Comparison of ENCODE assay signal across 8 cellular contexts in genomic region chr2:148552675-148553331, GRCh38.
A peak's percentile ranks its signal among the peaks of the same experiment; 100 is the strongest.
DNase-seq lines count a peak whose midpoint lies in the region; FAIRE-seq and TF ChIP-seq lines count a peak whose summit lies in the region.

No MANE protein-coding gene starts in this region.

- POLR2A ChIA-PET in A673 (lab: Charles Lee; ENCODE audit: low non-redundant PET) = no interaction called here

- peaks cover 9% of the 10 kb centered on the region for H3K9me3 Mint-ChIP-seq in activated CD4-positive, alpha-beta T cell treated with anti-CD3 and anti-CD28 coated beads, Interleukin-2, amount 10 ng/mL, durations not matched to agents 24 days and 14 days
- no peaks in the 10 kb centered on the region for H3K9me3 Mint-ChIP-seq in mesothelial cell of epicardium

- peaks cover 6% of the 10 kb centered on the region for H3K4me1 Mint-ChIP-seq in activated CD4-positive, alpha-beta T cell treated with anti-CD3 and anti-CD28 coated beads, Interleukin-2, amount 10 ng/mL, durations not matched to agents 24 days and 14 days
- H3K4me1 Mint-ChIP-seq in mesothelial cell of epicardium = peaks cover 3% of the 10 kb centered on the region

- H3K27ac Mint-ChIP-seq in activated CD4-positive, alpha-beta T cell treated with anti-CD3 and anti-CD28 coated beads, Interleukin-2, amount 10 ng/mL, durations not matched to agents 24 days and 14 days = no peak overlapping the region
- no peak overlapping the region for H3K27ac Mint-ChIP-seq in mesothelial cell of epicardium

- DNase-seq in A673 (ENCODE audit: low spot score) (no peak), GM13977 (ENCODE audit: low spot score) (peak; percentile 34), MG63 (no peak), lung microvascular endothelial cell (ENCODE audit: low read depth in 2 of 2) (peak; percentile 21 to 34), T1000 (lab: John Stamatoyannopoulos, UW) (no peak), HTR-8/SVneo (ENCODE audit: insufficient read length, low spot score) (no peak), mesothelial cell of epicardium (ENCODE audit: low spot score in 2 of 2, unreplicated experiment in 2 of 2) (no peak)
- DNase-seq in activated CD4-positive, alpha-beta T cell treated with anti-CD3 and anti-CD28 coated beads, Interleukin-2, amount 10 ng/mL, durations not matched to agents 24 days and 14 days = peak; percentile 88

- no peaks in the 10 kb centered on the region for H3K27me3 ChIP-seq in A673 (replicated peaks; ENCODE audit: insufficient read depth, low read depth, low read length, poor library complexity)
- H3K27me3 ChIP-seq in MG63 = no peaks in the 10 kb centered on the region

- CTCF ChIA-PET in A673 (lab: Charles Lee) = no interaction called here

- intact Hi-C loops in A673 (cut with micrococcal nuclease; ENCODE audit: unreplicated experiment) = no loop called here
- intact Hi-C loops in activated CD4-positive, alpha-beta T cell treated with anti-CD3 and anti-CD28 coated beads, Interleukin-2, amount 10 ng/mL, durations not matched to agents 24 days and 14 days (cut with micrococcal nuclease) = loop anchor here (1.0 to 2.0 kb wide), 2 partner anchors 28 to 50 kb away; no protein-coding TSS in a partner anchor

- no peaks in the 10 kb centered on the region for H3K36me3 Mint-ChIP-seq in activated CD4-positive, alpha-beta T cell treated with anti-CD3 and anti-CD28 coated beads, Interleukin-2, amount 10 ng/mL, durations not matched to agents 24 days and 14 days (ENCODE audit: low read depth)
- no peaks in the 10 kb centered on the region for H3K36me3 Mint-ChIP-seq in mesothelial cell of epicardium

- H3K4me1 ChIP-seq in A673 (ENCODE audit: insufficient read depth, low read length, poor library complexity, severe bottlenecking) = no peaks in the 10 kb centered on the region

- TF ChIP-seq CTCF in A673 (conservative IDR thresholded peaks at IDR 0.05; ENCODE audit: low read depth, low read length) (no peak), GM13977 (IDR thresholded peaks at IDR 0.05; ENCODE audit: extremely low read depth, insufficient read depth, missing control alignments) (no peak), mesothelial cell of epicardium (IDR thresholded peaks at IDR 0.05; ENCODE audit: unreplicated experiment) (no peak)

- BruUV-seq in A673 (replicated peaks; lab: Mats Ljungman, UMichigan) = no TSS peak

- H3K9me3 ChIP-seq in A673 (ENCODE audit: low read depth, low read length, poor library complexity, severe bottlenecking) (no peaks in the 10 kb centered on the region), MG63 (no peaks in the 10 kb centered on the region)

- no peak overlapping the region for H3K27ac ChIP-seq in A673 (ENCODE audit: low read depth, low read length, poor library complexity, severe bottlenecking)

- no peak for FAIRE-seq in HTR-8/SVneo (lab: Jason Lieb, UNC)

- H3K4me3 ChIP-seq in A673 (ENCODE audit: low read depth, low read length, poor library complexity, severe bottlenecking) = peak overlapping the region; percentile 4
- peak overlapping the region; percentile 50 for H3K4me3 ChIP-seq in MG63

- H3K27me3 Mint-ChIP-seq in activated CD4-positive, alpha-beta T cell treated with anti-CD3 and anti-CD28 coated beads, Interleukin-2, amount 10 ng/mL, durations not matched to agents 24 days and 14 days = no peaks in the 10 kb centered on the region
- no peaks in the 10 kb centered on the region for H3K27me3 Mint-ChIP-seq in mesothelial cell of epicardium (ENCODE audit: low read depth)

- H3K4me3 Mint-ChIP-seq in activated CD4-positive, alpha-beta T cell treated with anti-CD3 and anti-CD28 coated beads, Interleukin-2, amount 10 ng/mL, durations not matched to agents 24 days and 14 days = no peak overlapping the region
- H3K4me3 Mint-ChIP-seq in mesothelial cell of epicardium = no peak overlapping the region

- H3K36me3 ChIP-seq in A673 (ENCODE audit: insufficient read depth, low read length, poor library complexity, severe bottlenecking) = no peaks in the 10 kb centered on the region
- no peaks in the 10 kb centered on the region for H3K36me3 ChIP-seq in MG63

- in situ Hi-C loops in GM13977 (cut with MboI; ENCODE audit: low pct_unique_long_range_greater_than_20kb, low sequenced_read_pairs, unreplicated experiment) = no loop called here

Comparison
In these comparisons a context has a peak if more than half of its experiments do, and no peak if none do; other contexts are left out.
1. DNase-seq: peak in GM13977 (single experiment), activated CD4-positive, alpha-beta T cell treated with anti-CD3 and anti-CD28 coated beads, Interleukin-2, amount 10 ng/mL, durations not matched to agents 24 days and 14 days (single experiment) and lung microvascular endothelial cell (2 of 2); none in A673 (single experiment), MG63 (single experiment), T1000 (single experiment), HTR-8/SVneo (single experiment) and mesothelial cell of epicardium (0 of 2).